ENCODE assay signal across 9 cellular contexts in genomic region chr5:172732201-172732865, GRCh38. TPM values are rescaled to one million over a fixed set of nuclear protein-coding genes. Genes with fewer than 3 reads are reported as not detected.
DNase-seq lines count a peak whose midpoint lies in the region; ATAC-seq and TF ChIP-seq lines count a peak whose summit lies in the region.
"Had no signal": no experiment of that assay in that cellular context is flagged by ENCODE, and none has a peak within 500 bp of the region (broad histone marks: within the 10 kb centered on the region; RNA-seq: fewer than 3 reads in every experiment).

No MANE protein-coding gene starts in this region.

- H3K36me3 ChIP-seq in left lung = no peaks in the 10 kb centered on the region
- H3K36me3 ChIP-seq in sigmoid colon = no peaks in the 10 kb centered on the region
- no peaks in the 10 kb centered on the region for H3K36me3 ChIP-seq in vagina

- no peak for ATAC-seq in right cardiac atrium
- ATAC-seq in Right ventricle myocardium superior (ENCODE audit: poor library complexity) = no peak
- ATAC-seq in left lung = no peak

- intact Hi-C loops in right cardiac atrium (cut with DNase I) = no loop called here
- intact Hi-C loops in Right ventricle myocardium superior (cut with DNase I) = no loop called here
- intact Hi-C loops in left lung (cut with DNase I) = no loop called here
- intact Hi-C loops in sigmoid colon (cut with DNase I) = no loop called here
- intact Hi-C loops in vagina (cut with DNase I) = loop anchor here (5.0 kb wide), 1 partner anchor 35 kb away; no protein-coding TSS in a partner anchor

- peaks cover 9% of the 10 kb centered on the region for H3K4me1 ChIP-seq in right cardiac atrium (ENCODE audit: control insufficient read depth, insufficient read depth, low read length)
- H3K4me1 ChIP-seq in left lung = peaks cover 15 to 21% of the 10 kb centered on the region in 2 donors
- H3K4me1 ChIP-seq in sigmoid colon = peaks cover 0 to 57% (median 42%) of the 10 kb centered on the region in 4 donors
- H3K4me1 ChIP-seq in vagina = peaks cover 35% of the 10 kb centered on the region

- no peak for TF ChIP-seq POLR2A in sigmoid colon (IDR thresholded peaks at IDR 0.05)
- TF ChIP-seq POLR2A in vagina (IDR thresholded peaks at IDR 0.05) = no peak

- H3K27me3 ChIP-seq in right cardiac atrium (ENCODE audit: control insufficient read depth, insufficient read depth) = no peaks in the 10 kb centered on the region
- H3K27me3 ChIP-seq in left lung = no peaks in the 10 kb centered on the region
- H3K27me3 ChIP-seq in sigmoid colon = no peaks in the 10 kb centered on the region
- H3K27me3 ChIP-seq in vagina = no peaks in the 10 kb centered on the region

- H3K27ac ChIP-seq in right cardiac atrium (ENCODE audit: low read length) (peak overlapping the region; percentile 97), left lung (peak overlapping the region; percentile 91 to 92), sigmoid colon (peak overlapping the region; percentile 84 to 95 (median 93)), vagina (peak overlapping the region; percentile 95)

- TF ChIP-seq EP300 in sigmoid colon (IDR thresholded peaks at IDR 0.05) = no peak

- TF ChIP-seq CTCF in left lung (IDR thresholded peaks at IDR 0.05) (no peak), sigmoid colon (IDR thresholded peaks at IDR 0.05) (no peak), vagina (IDR thresholded peaks at IDR 0.05) (no peak)

- DNase-seq in right cardiac atrium (no peak), Right ventricle myocardium superior (no peak), left lung (peak in 1 of 2 donors; percentile 29), sigmoid colon (no peak), vagina (ENCODE audit: extremely low spot score in 2 of 2) (no peak), NCI-H2107 (lab: John Stamatoyannopoulos, UW) (no peak), NCI-H1105 (lab: John Stamatoyannopoulos, UW) (no peak), COR-L47 (lab: John Stamatoyannopoulos, UW) (no peak)
- DNase-seq: amygdala had no signal

- H3K4me3 ChIP-seq in right cardiac atrium (ENCODE audit: low read length) (no peak overlapping the region), left lung (no peak overlapping the region), sigmoid colon (no peak overlapping the region), vagina (no peak overlapping the region)

- H3K9me3 ChIP-seq in right cardiac atrium (ENCODE audit: control insufficient read depth, low read length) (no peaks in the 10 kb centered on the region), left lung (no peaks in the 10 kb centered on the region), sigmoid colon (no peaks in the 10 kb centered on the region), vagina (no peaks in the 10 kb centered on the region)

- WGBS in right cardiac atrium = 92% methylated on average over 14 of the region's 14 CpGs
- WGBS in sigmoid colon, 2 donors = 81 to 87% methylated on average over 14 of the region's 14 CpGs

RNA-seq across cellular contexts. Expression of gene DUSP1, which starts 38.7 kb away (rescaled TPM):
- total RNA-seq in right cardiac atrium = 100 to 1,000 TPM in 2 of 4 donors, 10 to 100 TPM in 2; 81.3 to 247 (median 105) TPM
- 78.7 TPM for polyA plus RNA-seq in right cardiac atrium
- 122 TPM for total RNA-seq in Right ventricle myocardium superior
- 100 to 1,000 TPM; 203 to 239 TPM for total RNA-seq in left lung
- 1,000 to 10,000 TPM in 1 of 4 donors, 100 to 1,000 TPM in 3; 449 to 1,033 (median 779) TPM for total RNA-seq in sigmoid colon
- 100 to 1,000 TPM in 2 of 3 donors, 10 to 100 TPM in 1; 99.9 to 253 (median 136) TPM for polyA plus RNA-seq in sigmoid colon
- total RNA-seq in vagina = 2,876 TPM
